ENCODE assay signal across 7 cellular contexts in the genomic region with DNA sequence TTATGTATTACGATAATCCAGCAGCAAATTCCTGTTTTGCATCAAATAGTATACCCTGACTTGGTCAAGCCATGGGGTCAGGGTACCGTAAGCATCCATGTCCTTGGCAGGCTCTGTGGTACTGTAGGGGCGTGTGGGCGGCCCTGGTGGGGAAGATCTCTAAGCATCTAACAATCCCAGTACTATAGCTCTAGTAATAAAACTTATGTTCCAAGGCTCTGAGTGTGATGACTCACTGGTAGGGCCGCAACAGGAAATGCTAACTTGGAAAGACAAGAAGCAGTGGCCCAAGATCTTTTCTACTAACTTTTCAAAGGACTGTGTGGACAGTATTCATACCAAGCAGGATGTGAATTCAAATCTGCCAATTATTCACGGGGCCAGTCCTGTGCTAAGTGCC.
DNase-seq lines count a peak whose midpoint lies in the region; ATAC-seq, FAIRE-seq and TF ChIP-seq lines count a peak whose summit lies in the region.
"Not testable (repeated sequence)": the region's sequence is repeated elsewhere in the genome, so short reads cannot be mapped to it uniquely, and the experiment has no call there.

No MANE protein-coding gene starts in this region.

- peaks cover 10% of the 10 kb centered on the region for H3K36me3 Mint-ChIP-seq in astrocyte (ENCODE audit: low read depth, unreplicated experiment)

- H3K4me2 ChIP-seq in astrocyte (ENCODE audit: low read length), result peak overlapping the region; percentile 39

- peak overlapping the region; percentile 72 for H3K27ac Mint-ChIP-seq in astrocyte (ENCODE audit: unreplicated experiment)

- not testable (repeated sequence) for H3K9me3 Mint-ChIP-seq in astrocyte (ENCODE audit: unreplicated experiment)

- H3K4me3 Mint-ChIP-seq in astrocyte (ENCODE audit: unreplicated experiment), result peak overlapping the region; percentile 45

- intact Hi-C loops in mucosa of descending colon (cut with DNase I, micrococcal nuclease), result not testable (repeated sequence)

- not testable (repeated sequence) for H3K79me2 ChIP-seq in astrocyte (ENCODE audit: insufficient read depth, low read length)

- WGBS in gastroesophageal sphincter (ENCODE audit: low coverage in 1 of 2), 2 donors, result 76% methylated on average over 5 of the region's 6 CpGs; no CpG with 5 or more reads in 1 of the 2 donors

- FAIRE-seq in astrocyte (lab: Jason Lieb, UNC), result peak; percentile 17

- H3K27ac ChIP-seq in astrocyte (ENCODE audit: low read depth, low read length); gastroesophageal sphincter: not testable (repeated sequence)

- not testable (repeated sequence) for TF ChIP-seq EP300 in gastroesophageal sphincter (IDR thresholded peaks at IDR 0.05)

- H3K4me3 ChIP-seq in AG10803 (ENCODE audit: low read length); astrocyte (ENCODE audit: insufficient read depth, low read depth, low read length); gastroesophageal sphincter; mucosa of descending colon: not testable (repeated sequence)

- H3K4me1 ChIP-seq in astrocyte (ENCODE audit: insufficient read depth, low read length); gastroesophageal sphincter; mucosa of descending colon (ENCODE audit: low read depth): not testable (repeated sequence)

- H3K27me3 Mint-ChIP-seq in astrocyte (ENCODE audit: low read depth, unreplicated experiment), result not testable (repeated sequence)

- not testable (repeated sequence) for H3K9ac ChIP-seq in astrocyte (ENCODE audit: low read length)

- TF ChIP-seq POLR2A in gastroesophageal sphincter (IDR thresholded peaks at IDR 0.05), result not testable (repeated sequence)

- not testable (repeated sequence) for H2AFZ ChIP-seq in astrocyte (ENCODE audit: low read depth, low read length)

- not testable (repeated sequence) for H4K20me1 ChIP-seq in astrocyte (ENCODE audit: insufficient read depth, low read length)

- DNase-seq in AG10803 (ENCODE audit: low read depth), result peak; percentile 12
- DNase-seq in HT1080 (ENCODE audit: low read depth), result peak; percentile 72
- peak; percentile 39 for DNase-seq in RPMI7951 (ENCODE audit: low read depth)
- peak; percentile 25 for DNase-seq in astrocyte (ENCODE audit: low read depth)
- DNase-seq in mucosa of descending colon, result not testable (repeated sequence)

- H3K9me3 ChIP-seq in astrocyte (ENCODE audit: insufficient read depth, low read depth, low read length); gastroesophageal sphincter; mucosa of descending colon: not testable (repeated sequence)

- H3K27me3 ChIP-seq in astrocyte (ENCODE audit: insufficient read depth, low read length); gastroesophageal sphincter: not testable (repeated sequence)

- TF ChIP-seq CTCF in AG10803 (conservative IDR thresholded peaks at IDR 0.05; ENCODE audit: low read length); astrocyte (IDR thresholded peaks at IDR 0.05; ENCODE audit: insufficient read depth, low read depth, low read length); gastroesophageal sphincter (IDR thresholded peaks at IDR 0.05); mucosa of descending colon (IDR thresholded peaks at IDR 0.05): not testable (repeated sequence)

- ATAC-seq in esophagus mucosa (peak; percentile 20), gastroesophageal sphincter (peak; percentile 60), mucosa of descending colon (peak; percentile 71)

- not testable (repeated sequence) for H3K36me3 ChIP-seq in astrocyte (ENCODE audit: insufficient read depth, low read length); mucosa of descending colon (ENCODE audit: low read depth)
- H3K36me3 ChIP-seq in gastroesophageal sphincter, result peaks cover 0 to 99% of the 10 kb centered on the region in 2 donors

- peaks cover 14% of the 10 kb centered on the region for H3K4me1 Mint-ChIP-seq in astrocyte (ENCODE audit: low read depth, unreplicated experiment)

Comparison
In these comparisons a context has a peak if more than half of its experiments do, and no peak if none do; other contexts are left out.
1. ATAC-seq: peak in every context shown above with its lines; median percentile 71 in mucosa of descending colon; 60 in gastroesophageal sphincter; 20 in esophagus mucosa.